37 cellular contexts compared by ENCODE assay signal in the genomic region with DNA sequence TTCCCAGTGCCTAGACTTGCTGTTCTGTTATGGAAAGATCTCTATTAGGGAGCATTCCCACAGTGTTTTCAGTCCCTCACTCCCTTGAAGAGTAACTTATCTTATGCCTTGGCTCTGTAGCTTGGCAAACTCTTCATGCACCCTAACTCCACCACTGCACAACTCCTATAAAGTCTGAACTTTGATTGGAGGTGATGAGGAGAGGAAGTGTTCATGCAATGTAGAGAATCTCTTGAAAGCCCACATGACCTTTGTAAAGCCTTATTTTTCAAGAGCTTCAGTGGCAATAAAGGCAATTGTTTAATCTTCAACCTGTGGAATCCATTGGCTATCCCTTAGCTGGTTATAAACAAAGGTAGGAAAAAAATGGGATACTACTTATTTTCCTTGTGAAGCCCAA.
"Had no signal": no experiment of that assay in that cellular context is flagged by ENCODE, and none has a peak within 500 bp of the region (broad histone marks: within the 10 kb centered on the region; RNA-seq: fewer than 3 reads in every experiment).

No MANE protein-coding gene starts in this region.

- H3K36me3 Mint-ChIP-seq: activated CD4-positive, alpha-beta memory T cell treated with anti-CD3 and anti-CD28 coated beads for 36 hours had no signal

- H3K9me3 Mint-ChIP-seq: activated B cell treated with CpG ODN at 0.5 μM for 24 hours; activated CD4-positive, alpha-beta memory T cell treated with anti-CD3 and anti-CD28 coated beads for 36 hours; activated naive CD4-positive, alpha-beta T cell treated with anti-CD3 and anti-CD28 coated beads for 36 hours; activated T-cell treated with anti-CD3 and anti-CD28 coated beads, Interleukin-2, amount 50 U/mL, for 4 hours; activated T-helper 1 cell treated with anti-CD3 and anti-CD28 coated beads, Interleukin-12 subunit alpha, Interleukin-12 subunit beta, Interleukin-2, Interleukin-4 antibody, amounts not matched to agents 30 ng/mL and 10 ng/mL and 1 ng/mL, durations not matched to agents 14 hours and 24 hours and 36 hours; central memory CD8-positive, alpha-beta T cell had no signal

- H3K27ac ChIP-seq: brain microvascular endothelial cell, PC-9, RWPE1, VCaP had no signal

- H3K4me3 ChIP-seq: PC-9 had no signal

- H2AFZ ChIP-seq: PC-9 had no signal

- DNase-seq: activated B cell treated with CpG ODN at 0.5 μM for 24 hours; activated CD4-positive, alpha-beta memory T cell treated with anti-CD3 and anti-CD28 coated beads for 36 hours; activated CD4-positive, alpha-beta T cell treated with anti-CD3 and anti-CD28 coated beads for 4 hours; activated CD4-positive, alpha-beta T cell treated with anti-CD3 and anti-CD28 coated beads, Interleukin-2, amount 50 U/mL, for 1 hour; activated CD4-positive, CD25-positive, alpha-beta regulatory T cell treated with anti-CD3 and anti-CD28 coated beads, Interleukin-2, amount 50 U/mL, for 72 hours; activated CD8-positive, alpha-beta memory T cell treated with anti-CD3 and anti-CD28 coated beads, Interleukin-2, amount 50 U/mL, for 4 hours; activated gamma-delta T cell treated with Interleukin-2 at 50 U/mL for 16 hours; activated naive CD8-positive, alpha-beta T cell treated with anti-CD3 and anti-CD28 coated beads for 36 hours; activated T-cell treated with anti-CD3 and anti-CD28 coated beads for 4 hours; activated T-cell treated with anti-CD3 and anti-CD28 coated beads, Interleukin-2, amount 50 U/mL, for 4 hours; amniotic stem cell; aorta; brain microvascular endothelial cell; Karpas-422; KBM-7; NCI-H1048; NCI-H1105 treated with DMSO at 0.1 percent for 48 hours; NCI-H1436; NCI-H1694; NCI-H1930; NCI-H2081 treated with DMSO at 0.1 percent for 48 hours; NCI-H345; NCI-H526; NCI-H748 treated with DMSO at 0.1 percent for 48 hours; NK-92 treated with Interleukin-12 subunit alpha and Interleukin-12 subunit beta, amount 100 ng/mL, for 24 hours; PC-9; SIG-M5; SW 1271; T-helper 1 cell; T-helper 2 cell; T-helper 9 cell had no signal

- ATAC-seq: activated T-cell treated with anti-CD3 and anti-CD28 coated beads, Interleukin-2, amount 50 U/mL, for 4 hours; Right ventricle myocardium inferior had no signal

- H3K36me3 ChIP-seq: brain microvascular endothelial cell had no signal

- H3K27ac Mint-ChIP-seq: activated T-helper 1 cell treated with anti-CD3 and anti-CD28 coated beads, Interleukin-12 subunit alpha, Interleukin-12 subunit beta, Interleukin-2, Interleukin-4 antibody, amounts not matched to agents 30 ng/mL and 10 ng/mL and 1 ng/mL, durations not matched to agents 14 hours and 24 hours and 36 hours had no signal

- H3K4me3 Mint-ChIP-seq: activated B cell treated with CpG ODN at 0.5 μM for 24 hours; activated CD4-positive, alpha-beta memory T cell treated with anti-CD3 and anti-CD28 coated beads for 36 hours; activated naive CD4-positive, alpha-beta T cell treated with anti-CD3 and anti-CD28 coated beads for 36 hours; central memory CD8-positive, alpha-beta T cell had no signal

- H3K27me3 ChIP-seq: brain microvascular endothelial cell had no signal

- H3K4me2 ChIP-seq: PC-9 had no signal

- H3K27me3 Mint-ChIP-seq: activated B cell treated with CpG ODN at 0.5 μM for 24 hours; activated CD4-positive, alpha-beta memory T cell treated with anti-CD3 and anti-CD28 coated beads for 36 hours; activated naive CD8-positive, alpha-beta T cell treated with anti-CD3 and anti-CD28 coated beads for 36 hours; central memory CD8-positive, alpha-beta T cell had no signal
